9 cellular contexts compared by ENCODE assay signal in the genomic region with DNA sequence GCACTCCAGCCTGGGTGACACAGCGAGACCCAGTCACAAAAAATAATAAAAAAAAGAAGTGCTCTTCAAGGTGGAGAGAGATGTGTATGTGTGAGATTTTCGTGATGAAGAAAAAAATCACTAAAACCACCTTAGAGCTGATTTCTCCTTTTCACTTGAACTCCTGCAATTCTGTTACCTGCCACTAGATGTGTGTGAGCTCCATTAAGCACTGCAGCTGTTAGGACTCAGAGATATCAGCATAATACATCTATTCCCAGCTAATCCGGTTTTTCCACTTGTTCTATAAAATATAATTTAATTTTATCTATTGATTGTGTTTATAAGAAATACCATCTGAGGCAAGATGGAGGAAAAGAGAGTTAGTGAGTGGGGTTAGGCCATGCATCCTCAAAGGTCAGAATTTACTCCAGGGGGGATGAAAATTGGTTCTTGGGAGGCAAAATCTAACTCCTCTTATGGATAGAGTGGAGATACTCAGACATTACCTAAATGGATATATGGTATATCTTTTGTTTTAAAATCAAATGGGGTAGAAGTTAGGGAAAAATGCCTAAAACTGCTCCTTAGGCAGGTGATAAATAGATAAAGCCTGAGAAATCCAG.
A peak's percentile ranks its signal among the peaks of the same experiment; 100 is the strongest.
DNase-seq lines count a peak whose midpoint lies in the region; ATAC-seq and TF ChIP-seq lines count a peak whose summit lies in the region.
"Had no signal": no experiment of that assay in that cellular context is flagged by ENCODE, and none has a peak within 500 bp of the region (broad histone marks: within the 10 kb centered on the region; RNA-seq: fewer than 3 reads in every experiment).

No MANE protein-coding gene starts in this region.

- H3K9ac ChIP-seq in GM23248 (no peak overlapping the region), mesendoderm (ENCODE audit: low read length) (no peak overlapping the region)

- no peaks in the 10 kb centered on the region for H3K9me3 Mint-ChIP-seq in brain

- DNase-seq in NCI-H1092 treated with DMSO at 0.1 percent for 48 hours (lab: John Stamatoyannopoulos, UW) (peak; percentile 34), NCI-H1092 (lab: John Stamatoyannopoulos, UW) (no peak), GM23248 (peak; percentile 57), NCI-H2107 (lab: John Stamatoyannopoulos, UW) (peak; percentile 21), mesendoderm (peak; percentile 57)

- TF ChIP-seq CTCF in brain (conservative IDR thresholded peaks at IDR 0.05): peak; percentile 72 to 85

- H4K5ac ChIP-seq in mesendoderm (ENCODE audit: low read length): no peak overlapping the region

- ATAC-seq in HG03097 (IDR thresholded peaks at IDR 0.05; ENCODE audit: low FRiP score, unreplicated experiment) (no peak), HG03045 (IDR thresholded peaks at IDR 0.05; ENCODE audit: unreplicated experiment) (no peak)

- H3K4me1 Mint-ChIP-seq in brain: peaks cover 6% of the 10 kb centered on the region
- H3K4me1 Mint-ChIP-seq: CD4-positive, CD25-positive, alpha-beta regulatory T cell had no signal

- H3K4ac ChIP-seq in mesendoderm (ENCODE audit: low read depth, low read length): no peak overlapping the region

- H2BK15ac ChIP-seq in mesendoderm (replicated peaks; ENCODE audit: low read depth): no peak overlapping the region

- no peak overlapping the region for H2AFZ ChIP-seq in GM23248

- H3K4me2 ChIP-seq in GM23248 (ENCODE audit: unreplicated experiment) (no peak overlapping the region), mesendoderm (ENCODE audit: low read length) (no peak overlapping the region)

- no peak overlapping the region for H2AK5ac ChIP-seq in mesendoderm (ENCODE audit: low read length)

- H3K4me3 Mint-ChIP-seq in brain: no peak overlapping the region
- H3K4me3 Mint-ChIP-seq: CD4-positive, CD25-positive, alpha-beta regulatory T cell had no signal

- no peak overlapping the region for H4K8ac ChIP-seq in mesendoderm (ENCODE audit: low read depth, low read length)

- H3K79me1 ChIP-seq in mesendoderm (ENCODE audit: low read length): no peaks in the 10 kb centered on the region

- peaks cover 5% of the 10 kb centered on the region for H3K27me3 Mint-ChIP-seq in brain

- no peak overlapping the region for H3K27ac Mint-ChIP-seq in brain
- H3K27ac Mint-ChIP-seq: CD4-positive, CD25-positive, alpha-beta regulatory T cell had no signal

- H3K27me3 ChIP-seq in GM23248 (replicated peaks; ENCODE audit: insufficient read depth) (peaks cover 12% of the 10 kb centered on the region; the same call in 1 of the 2 replicates), mesendoderm (ENCODE audit: insufficient read depth, low read length, poor library complexity) (no peaks in the 10 kb centered on the region)

- no peaks in the 10 kb centered on the region for H4K20me1 ChIP-seq in GM23248 (ENCODE audit: insufficient read depth)

- H3K79me2 ChIP-seq in GM23248 (ENCODE audit: insufficient read depth): no peaks in the 10 kb centered on the region
- no peaks in the 10 kb centered on the region for H3K79me2 ChIP-seq in mesendoderm (ENCODE audit: control insufficient read depth, insufficient read depth, low read length)

- in situ Hi-C loops in GM23248 (cut with MboI): loop anchor here (25.0 kb wide), 1 partner anchor 827 kb away; no protein-coding TSS in a partner anchor

- no peak overlapping the region for H2BK5ac ChIP-seq in mesendoderm (ENCODE audit: low read length)

- H3K4me1 ChIP-seq in GM23248 (ENCODE audit: insufficient read depth) (no peaks in the 10 kb centered on the region), mesendoderm (ENCODE audit: control insufficient read depth, low read depth, low read length) (no peaks in the 10 kb centered on the region)

- H3K4me3 ChIP-seq in GM23248 (no peak overlapping the region), mesendoderm (ENCODE audit: low read length) (no peak overlapping the region)

- no peaks in the 10 kb centered on the region for H3K9me3 ChIP-seq in GM23248 (ENCODE audit: low read depth)

- no peak overlapping the region for H3K18ac ChIP-seq in mesendoderm (ENCODE audit: low read length)

- no peaks in the 10 kb centered on the region for H3F3A ChIP-seq in GM23248 (ENCODE audit: insufficient read depth)

- H3K56ac ChIP-seq in mesendoderm (ENCODE audit: low read length): no peak overlapping the region

- no peak overlapping the region for H2BK120ac ChIP-seq in mesendoderm (ENCODE audit: low read depth, low read length)

- no peaks in the 10 kb centered on the region for H3K9me2 ChIP-seq in GM23248 (ENCODE audit: insufficient read depth)

- no peaks in the 10 kb centered on the region for H3K36me3 Mint-ChIP-seq in brain
- H3K36me3 Mint-ChIP-seq: CD4-positive, CD25-positive, alpha-beta regulatory T cell had no signal

- WGBS in GM23248 (ENCODE audit: low coverage in 1 of 2, low lambda C conversion rate in 2 of 2, missing lambda C conversion rate in 2 of 2), 2 experiments: 11 to 18% methylated on average over 3 of the region's 3 CpGs
- WGBS in mesendoderm (ENCODE audit: extremely low coverage, insufficient coverage, low lambda C conversion rate): no CpG with 5 or more reads among the region's 3 CpGs

- H3K27ac ChIP-seq in GM23248 (no peak overlapping the region), mesendoderm (ENCODE audit: low read depth, low read length) (no peak overlapping the region)

- H3K36me3 ChIP-seq in GM23248 (ENCODE audit: low read depth) (no peaks in the 10 kb centered on the region), mesendoderm (ENCODE audit: control insufficient read depth, insufficient read depth, low read length) (no peaks in the 10 kb centered on the region)

- H3K23ac ChIP-seq in mesendoderm (ENCODE audit: low read length): no peak overlapping the region
